In the genomic region with DNA sequence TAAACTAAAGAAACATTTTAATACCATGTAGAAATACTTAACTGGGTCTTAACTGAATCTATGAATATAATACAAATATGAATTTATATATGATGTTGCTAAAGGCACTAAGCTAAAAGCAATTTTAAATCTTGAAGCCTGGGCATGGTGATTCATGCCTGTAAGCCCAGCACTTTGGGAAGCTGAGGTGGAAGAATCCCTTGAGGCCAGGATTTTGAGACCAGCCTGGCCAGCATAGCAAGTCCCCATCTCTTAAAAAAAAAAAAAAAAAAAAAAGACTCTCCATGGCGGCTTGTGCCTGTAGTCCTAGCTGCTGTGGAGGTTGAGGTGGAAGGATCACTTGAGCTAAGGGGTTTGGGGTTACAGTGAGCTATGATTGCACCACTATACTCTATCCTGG, we compare ENCODE assay signal across 17 cellular contexts.
A peak's percentile ranks its signal among the peaks of the same experiment; 100 is the strongest.
DNase-seq lines count a peak whose midpoint lies in the region; ATAC-seq, FAIRE-seq and TF ChIP-seq lines count a peak whose summit lies in the region.
"Had no signal": no experiment of that assay in that cellular context is flagged by ENCODE, and none has a peak within 500 bp of the region (broad histone marks: within the 10 kb centered on the region; RNA-seq: fewer than 3 reads in every experiment).

No MANE protein-coding gene starts in this region.

- peaks cover 32 to 34% of the 10 kb centered on the region in 2 donors for H3K4me1 ChIP-seq in gastrocnemius medialis

- no peak overlapping the region for H3K4me3 ChIP-seq in fibroblast of mammary gland (ENCODE audit: control insufficient read depth, low read depth, low read length)
- no peak overlapping the region for H3K4me3 ChIP-seq in gastrocnemius medialis

- TF ChIP-seq POLR2A in gastrocnemius medialis (IDR thresholded peaks at IDR 0.05), result no peak
- TF ChIP-seq POLR2A in GM12892 (IDR thresholded peaks at IDR 0.05; ENCODE audit: low read depth, low read length), result no peak

- intact Hi-C loops in gastrocnemius medialis (cut with DNase I; ENCODE audit: low total_unique reads), result loop anchor here (2.0 to 10.0 kb wide), 2 partner anchors 95 to 289 kb away; a partner anchor contains a TSS

- in situ Hi-C loops in gastrocnemius medialis (cut with MboI; ENCODE audit: low sequenced_read_pairs in 4 of 4), result no loop called here

- peak overlapping the region; percentile 88 to 93 (median 92) for H3K27ac ChIP-seq in gastrocnemius medialis

- no peaks in the 10 kb centered on the region for H3K27me3 ChIP-seq in gastrocnemius medialis

- no peak for FAIRE-seq in GM12892 (lab: Jason Lieb, UNC)
- FAIRE-seq: keratinocyte had no signal

- ATAC-seq in gastrocnemius medialis (no peak), HG03196 (IDR thresholded peaks at IDR 0.05; ENCODE audit: unreplicated experiment) (no peak)

- H3K9me3 ChIP-seq in gastrocnemius medialis, result no peaks in the 10 kb centered on the region

- DNase-seq in EL, result peak; percentile 13
- DNase-seq in RPMI7951 (ENCODE audit: low read depth), result peak; percentile 19
- peak; percentile 30 for DNase-seq in fibroblast of mammary gland (ENCODE audit: low read depth)
- no peak for DNase-seq in gastrocnemius medialis
- no peak for DNase-seq in OCI-M1 (lab: John Stamatoyannopoulos, UW)
- no peak for DNase-seq in GM12892 (ENCODE audit: insufficient read length)
- DNase-seq in T1000 (lab: John Stamatoyannopoulos, UW), result no peak
- DNase-seq: activated naive CD4-positive, alpha-beta T cell treated with anti-CD3 and anti-CD28 coated beads, Interleukin-2, amount 10 ng/mL, durations not matched to agents 7 days and 5 days; central memory CD4-positive, alpha-beta T cell; glutamatergic neuron; NCI-H82; occipital lobe; RPMI8226; stimulated activated naive CD4-positive, alpha-beta T cell; T-helper 2 cell had no signal

- no peak for TF ChIP-seq CTCF in fibroblast of mammary gland (conservative IDR thresholded peaks at IDR 0.05; ENCODE audit: control insufficient read depth, insufficient read depth, low read depth, low read length)
- TF ChIP-seq CTCF in gastrocnemius medialis (IDR thresholded peaks at IDR 0.05 in 4 of 5, conservative IDR thresholded peaks at IDR 0.05 in 1 of 5), result no peak

- H3K36me3 ChIP-seq in gastrocnemius medialis, result no peaks in the 10 kb centered on the region

Comparison
In these comparisons a context has a peak if more than half of its experiments do, and no peak if none do; other contexts are left out.
1. DNase-seq: peak in EL (single experiment), RPMI7951 (single experiment) and fibroblast of mammary gland (single experiment); none in gastrocnemius medialis (0 of 2), OCI-M1 (single experiment), GM12892 (single experiment) and T1000 (single experiment).